ENCODE assay signal across 9 cellular contexts in genomic region chr5:123937230-123937629, GRCh38.
DNase-seq lines count a peak whose midpoint lies in the region; FAIRE-seq and TF ChIP-seq lines count a peak whose summit lies in the region.
"Had no signal": no experiment of that assay in that cellular context is flagged by ENCODE, and none has a peak within 500 bp of the region (broad histone marks: within the 10 kb centered on the region; RNA-seq: fewer than 3 reads in every experiment).

No MANE protein-coding gene starts in this region.

- H3K4me1 ChIP-seq in hepatocyte (ENCODE audit: insufficient read depth) = no peaks in the 10 kb centered on the region
- H3K4me1 ChIP-seq: parathyroid adenoma had no signal

- intact Hi-C loops in posterior cingulate gyrus (cut with DNase I) = no loop called here

- no peak overlapping the region for H3K4me3 ChIP-seq in hepatocyte

- H3K4me2 ChIP-seq in hepatocyte = no peak overlapping the region

- no peaks in the 10 kb centered on the region for H4K20me1 ChIP-seq in hepatocyte (ENCODE audit: insufficient read depth, poor library complexity, severe bottlenecking)

- DNase-seq in EL = peak; percentile 66
- peak; percentile 64 for DNase-seq in LHCN-M2 (ENCODE audit: low read depth)
- DNase-seq in UCSD-AML1 (lab: John Stamatoyannopoulos, UW; ENCODE audit: unreplicated experiment) = peak; percentile 38
- peak; percentile 25 for DNase-seq in hepatocyte (ENCODE audit: low spot score)
- peak; percentile 40 for DNase-seq in urothelium cell line (ENCODE audit: low spot score)
- no peak for DNase-seq in GM19238 (ENCODE audit: insufficient read length, low spot score)
- DNase-seq in NCI-H187 (lab: John Stamatoyannopoulos, UW) = no peak
- no peak for DNase-seq in posterior cingulate gyrus

- FAIRE-seq in urothelium cell line (lab: Jason Lieb, UNC) = peak; percentile 79

- peaks cover 8% of the 10 kb centered on the region for H3K9me3 ChIP-seq in hepatocyte (ENCODE audit: low read depth)

- WGBS in hepatocyte (ENCODE audit: low lambda C conversion rate, missing lambda C conversion rate) = 70% methylated on average over 6 of the region's 6 CpGs

- H3K9me2 ChIP-seq in hepatocyte (replicated peaks; ENCODE audit: insufficient read depth) = no peaks in the 10 kb centered on the region

- H3K27ac ChIP-seq in hepatocyte = no peak overlapping the region
- H3K27ac ChIP-seq: parathyroid adenoma had no signal

- no peaks in the 10 kb centered on the region for H3K36me3 ChIP-seq in hepatocyte (replicated peaks; ENCODE audit: insufficient read depth, low read depth)

- no peak overlapping the region for H2AFZ ChIP-seq in hepatocyte
- H2AFZ ChIP-seq: parathyroid adenoma had no signal

- no peaks in the 10 kb centered on the region for H3K79me2 ChIP-seq in hepatocyte
- H3K79me2 ChIP-seq: parathyroid adenoma had no signal

- no peaks in the 10 kb centered on the region for H3K27me3 ChIP-seq in hepatocyte

- TF ChIP-seq CTCF in hepatocyte (IDR thresholded peaks at IDR 0.05; ENCODE audit: poor library complexity) = peak; percentile 29

Comparison
In these comparisons a context has a peak if more than half of its experiments do, and no peak if none do; other contexts are left out.
1. DNase-seq: peak in EL (single experiment), LHCN-M2 (single experiment), UCSD-AML1 (single experiment), hepatocyte (single experiment) and urothelium cell line (single experiment); none in GM19238 (single experiment), NCI-H187 (0 of 2) and posterior cingulate gyrus (0 of 10).